1 cellular context compared by ENCODE assay signal in the genomic region with DNA sequence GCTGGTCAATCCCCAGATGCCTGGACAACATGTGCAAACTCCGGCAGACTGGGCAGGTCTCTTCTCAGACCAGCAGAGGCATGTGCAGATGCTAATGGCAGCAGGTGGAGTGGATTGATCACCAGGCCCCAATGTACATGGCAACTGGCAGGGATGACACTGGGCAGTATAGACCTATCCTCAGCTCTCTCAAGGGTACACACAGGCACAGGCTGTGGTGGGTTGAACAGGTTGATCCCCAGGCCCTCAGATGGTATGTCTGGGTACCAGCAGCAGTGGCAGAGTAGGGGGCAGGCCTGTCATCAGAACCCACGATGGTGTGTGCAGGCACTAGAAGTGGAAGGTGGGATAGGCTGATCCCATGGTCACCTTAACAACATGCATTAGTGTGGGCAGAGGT.
TF ChIP-seq lines count a peak whose summit lies in the region.

No MANE protein-coding gene starts in this region.

TF ChIP-seq in SK-N-SH, 30 proteins besides CTCF, POLR2A, EP300 and RAD21 (continued from another document):
- TF ChIP-seq SIN3A (IDR thresholded peaks at IDR 0.05; ENCODE audit: borderline replicate concordance, low read depth, low read length) (no peak), NFIC (IDR thresholded peaks at IDR 0.05; ENCODE audit: borderline replicate concordance) (no peak), YY1 (IDR thresholded peaks at IDR 0.05; ENCODE audit: low read depth) (no peak), REST (IDR thresholded peaks at IDR 0.05; ENCODE audit: low read depth, low read length) (no peak), ELF1 (IDR thresholded peaks at IDR 0.05) (no peak), RFX5 (IDR thresholded peaks at IDR 0.05; ENCODE audit: low read length) (no peak), MAX (IDR thresholded peaks at IDR 0.05; ENCODE audit: low read depth) (no peak), RCOR1 (IDR thresholded peaks at IDR 0.05; ENCODE audit: low read length) (no peak), JUND (IDR thresholded peaks at IDR 0.05) (no peak), FOSL2 (IDR thresholded peaks at IDR 0.05; ENCODE audit: borderline replicate concordance, low read depth) (no peak), TCF12 (IDR thresholded peaks at IDR 0.05) (no peak)
- TF ChIP-seq, protein P1, sequence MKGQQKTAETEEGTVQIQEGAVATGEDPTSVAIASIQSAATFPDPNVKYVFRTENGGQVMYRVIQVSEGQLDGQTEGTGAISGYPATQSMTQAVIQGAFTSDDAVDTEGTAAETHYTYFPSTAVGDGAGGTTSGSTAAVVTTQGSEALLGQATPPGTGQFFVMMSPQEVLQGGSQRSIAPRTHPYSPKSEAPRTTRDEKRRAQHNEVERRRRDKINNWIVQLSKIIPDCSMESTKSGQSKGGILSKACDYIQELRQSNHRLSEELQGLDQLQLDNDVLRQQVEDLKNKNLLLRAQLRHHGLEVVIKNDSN (IDR thresholded peaks at IDR 0.05; ENCODE audit: borderline replicate concordance, low read depth): no peak
